ENCODE assay signal across 2 cellular contexts in genomic region chr15:74222705-74223104, GRCh38.
TF ChIP-seq lines count a peak whose summit lies in the region.

No MANE protein-coding gene starts in this region.

TF ChIP-seq in HEK293, 187 proteins besides CTCF, POLR2A, EP300 and RAD21:
- TF ChIP-seq, protein P1, sequence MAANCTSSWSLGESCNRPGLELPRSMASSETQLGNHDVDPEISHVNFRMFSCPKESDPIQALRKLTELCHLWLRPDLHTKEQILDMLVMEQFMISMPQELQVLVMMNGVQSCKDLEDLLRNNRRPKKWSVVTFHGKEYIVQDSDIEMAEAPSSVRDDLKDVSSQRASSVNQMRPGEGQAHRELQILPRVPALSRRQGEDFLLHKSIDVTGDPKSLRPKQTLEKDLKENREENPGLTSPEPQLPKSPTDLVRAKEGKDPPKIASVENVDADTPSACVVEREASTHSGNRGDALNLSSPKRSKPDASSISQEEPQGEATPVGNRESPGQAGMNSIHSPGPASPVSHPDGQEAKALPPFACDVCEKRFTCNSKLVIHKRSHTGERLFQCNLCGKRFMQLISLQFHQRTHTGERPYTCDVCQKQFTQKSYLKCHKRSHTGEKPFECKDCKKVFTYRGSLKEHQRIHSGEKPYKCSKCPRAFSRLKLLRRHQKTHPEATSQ (tag by site-specific recombination; IDR thresholded peaks at IDR 0.05): no peak
- TF ChIP-seq ZNF223 (tag by site-specific recombination; IDR thresholded peaks at IDR 0.05): no peak
- no peak for TF ChIP-seq PBX3 (CRISPR knock-in tag; IDR thresholded peaks at IDR 0.05)
- no peak for TF ChIP-seq ZBTB49 (tag by site-specific recombination; IDR thresholded peaks at IDR 0.05; ENCODE audit: low read depth)
- no peak for TF ChIP-seq ZNF138 (tag by site-specific recombination; IDR thresholded peaks at IDR 0.05; ENCODE audit: borderline replicate concordance)
- TF ChIP-seq ZNF416 (tag by site-specific recombination; IDR thresholded peaks at IDR 0.05): no peak
- no peak for TF ChIP-seq KLF10 (tag by site-specific recombination; IDR thresholded peaks at IDR 0.05)
- TF ChIP-seq ZNF169 (tag by site-specific recombination; IDR thresholded peaks at IDR 0.05): no peak
- TF ChIP-seq ZNF549 (tag by site-specific recombination; IDR thresholded peaks at IDR 0.05): no peak
- no peak for TF ChIP-seq EGR2 (tag by site-specific recombination; IDR thresholded peaks at IDR 0.05; ENCODE audit: low read depth)
- no peak for TF ChIP-seq YY1 (tag by site-specific recombination; IDR thresholded peaks at IDR 0.05)
- TF ChIP-seq, protein P2, sequence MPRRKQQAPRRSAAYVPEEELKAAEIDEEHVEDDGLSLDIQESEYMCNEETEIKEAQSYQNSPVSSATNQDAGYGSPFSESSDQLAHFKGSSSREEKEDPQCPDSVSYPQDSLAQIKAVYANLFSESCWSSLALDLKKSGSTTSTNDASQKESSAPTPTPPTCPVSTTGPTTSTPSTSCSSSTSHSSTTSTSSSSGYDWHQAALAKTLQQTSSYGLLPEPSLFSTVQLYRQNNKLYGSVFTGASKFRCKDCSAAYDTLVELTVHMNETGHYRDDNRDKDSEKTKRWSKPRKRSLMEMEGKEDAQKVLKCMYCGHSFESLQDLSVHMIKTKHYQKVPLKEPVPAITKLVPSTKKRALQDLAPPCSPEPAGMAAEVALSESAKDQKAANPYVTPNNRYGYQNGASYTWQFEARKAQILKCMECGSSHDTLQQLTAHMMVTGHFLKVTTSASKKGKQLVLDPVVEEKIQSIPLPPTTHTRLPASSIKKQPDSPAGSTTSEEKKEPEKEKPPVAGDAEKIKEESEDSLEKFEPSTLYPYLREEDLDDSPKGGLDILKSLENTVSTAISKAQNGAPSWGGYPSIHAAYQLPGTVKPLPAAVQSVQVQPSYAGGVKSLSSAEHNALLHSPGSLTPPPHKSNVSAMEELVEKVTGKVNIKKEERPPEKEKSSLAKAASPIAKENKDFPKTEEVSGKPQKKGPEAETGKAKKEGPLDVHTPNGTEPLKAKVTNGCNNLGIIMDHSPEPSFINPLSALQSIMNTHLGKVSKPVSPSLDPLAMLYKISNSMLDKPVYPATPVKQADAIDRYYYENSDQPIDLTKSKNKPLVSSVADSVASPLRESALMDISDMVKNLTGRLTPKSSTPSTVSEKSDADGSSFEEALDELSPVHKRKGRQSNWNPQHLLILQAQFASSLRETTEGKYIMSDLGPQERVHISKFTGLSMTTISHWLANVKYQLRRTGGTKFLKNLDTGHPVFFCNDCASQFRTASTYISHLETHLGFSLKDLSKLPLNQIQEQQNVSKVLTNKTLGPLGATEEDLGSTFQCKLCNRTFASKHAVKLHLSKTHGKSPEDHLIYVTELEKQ (tag by site-specific recombination; IDR thresholded peaks at IDR 0.05; ENCODE audit: borderline replicate concordance): no peak
- no peak for TF ChIP-seq ZNF366 (tag by site-specific recombination; conservative IDR thresholded peaks at IDR 0.05)
- TF ChIP-seq ZNF701 (tag by site-specific recombination; IDR thresholded peaks at IDR 0.05): no peak
- no peak for TF ChIP-seq ZEB2 (tag by site-specific recombination; IDR thresholded peaks at IDR 0.05)

TF ChIP-seq in neural cell, 6 proteins besides CTCF, POLR2A, EP300 and RAD21 (continued from another document):
- no peak for TF ChIP-seq REST (IDR thresholded peaks at IDR 0.05; ENCODE audit: borderline replicate concordance)
- no peak for TF ChIP-seq MXI1 (conservative IDR thresholded peaks at IDR 0.05; ENCODE audit: poor library complexity, severe bottlenecking)
- no peak for TF ChIP-seq EZH2 (IDR thresholded peaks at IDR 0.05; ENCODE audit: borderline replicate concordance, insufficient read depth, low read length, poor library complexity, severe bottlenecking)
